ENCODE assay signal across 2 cellular contexts in genomic region chr3:64144241-64144900, GRCh38.
TF ChIP-seq lines count a peak whose summit lies in the region.

No MANE protein-coding gene starts in this region.

TF ChIP-seq in A549, 52 proteins besides CTCF, POLR2A, EP300 and RAD21 (continued from another document):
- TF ChIP-seq EHMT2 (IDR thresholded peaks at IDR 0.05; ENCODE audit: low read depth) (no peak), MAX (IDR thresholded peaks at IDR 0.05) (no peak), FOSB (CRISPR knock-in tag; IDR thresholded peaks at IDR 0.05) (no peak), POLR2AphosphoS2 (conservative IDR thresholded peaks at IDR 0.05; ENCODE audit: low read length) (no peak)

TF ChIP-seq in IMR-90, 13 proteins besides CTCF, POLR2A, EP300 and RAD21 (continued from another document):
- TF ChIP-seq USF2 (IDR thresholded peaks at IDR 0.05; ENCODE audit: low read depth, low read length) (no peak), MAFK (IDR thresholded peaks at IDR 0.05; ENCODE audit: low read depth, low read length) (no peak), SMC3 (IDR thresholded peaks at IDR 0.05; ENCODE audit: low read depth, low read length) (no peak), RCOR1 (IDR thresholded peaks at IDR 0.05; ENCODE audit: insufficient replicate concordance, low read length) (no peak), CEBPB (IDR thresholded peaks at IDR 0.05; ENCODE audit: low read depth, low read length) (no peak), ELK1 (IDR thresholded peaks at IDR 0.05; ENCODE audit: borderline replicate concordance, low read depth, low read length) (no peak), MXI1 (IDR thresholded peaks at IDR 0.05; ENCODE audit: borderline replicate concordance, low read depth, low read length) (no peak), RFX5 (IDR thresholded peaks at IDR 0.05; ENCODE audit: low read depth, low read length) (no peak), CHD1 (IDR thresholded peaks at IDR 0.05; ENCODE audit: low read depth, low read length) (no peak), BHLHE40 (IDR thresholded peaks at IDR 0.05; ENCODE audit: low read depth, low read length) (no peak), MAZ (IDR thresholded peaks at IDR 0.05; ENCODE audit: borderline replicate concordance, low read depth, low read length) (no peak), NFE2L2 (IDR thresholded peaks at IDR 0.05; ENCODE audit: low read depth, low read length) (no peak)
